In the genomic region with DNA sequence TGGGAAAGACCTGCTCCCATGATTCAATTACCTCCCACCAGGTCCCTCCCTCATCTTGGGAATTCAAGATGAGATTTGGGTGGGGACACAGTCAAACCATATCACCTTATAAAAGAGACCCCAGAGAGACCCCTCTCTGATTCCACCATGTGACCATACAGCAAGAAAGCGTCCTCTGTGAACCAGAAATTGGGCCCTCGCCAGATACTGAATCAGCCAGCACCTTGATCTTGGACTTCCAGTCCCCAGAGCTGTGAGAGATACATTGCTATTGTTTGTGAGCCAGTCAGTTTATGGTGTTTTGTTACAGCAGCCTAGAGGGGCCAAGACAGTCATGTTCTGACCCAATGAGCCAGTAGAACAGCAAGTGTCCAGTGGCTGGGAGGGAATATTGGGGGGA, we compare ENCODE assay signal across 30 cellular contexts.
"Had no signal": no experiment of that assay in that cellular context is flagged by ENCODE, and none has a peak within 500 bp of the region (broad histone marks: within the 10 kb centered on the region; RNA-seq: fewer than 3 reads in every experiment).

No MANE protein-coding gene starts in this region.

- DNase-seq: activated B cell treated with CpG ODN at 0.5 μM for 24 hours; activated CD4-positive, alpha-beta memory T cell treated with anti-CD3 and anti-CD28 coated beads for 36 hours; activated CD4-positive, alpha-beta T cell treated with anti-CD3 and anti-CD28 coated beads for 4 hours; activated CD4-positive, alpha-beta T cell treated with anti-CD3 and anti-CD28 coated beads, Interleukin-2, amount 10 ng/mL, durations not matched to agents 24 days and 14 days; activated CD4-positive, alpha-beta T cell treated with anti-CD3 and anti-CD28 coated beads, Interleukin-2, amount 50 U/mL, for 1 hour; activated CD4-positive, alpha-beta T cell treated with anti-CD3 and anti-CD28 coated beads, Interleukin-2, amount 50 U/mL, for 4 hours; activated CD4-positive, CD25-positive, alpha-beta regulatory T cell treated with anti-CD3 and anti-CD28 coated beads, Interleukin-2, amount 50 U/mL, for 72 hours; activated CD8-positive, alpha-beta memory T cell treated with anti-CD3 and anti-CD28 coated beads, Interleukin-2, amount 50 U/mL, for 4 hours; activated CD8-positive, alpha-beta T cell treated with anti-CD3 and anti-CD28 coated beads for 36 hours; activated effector memory CD4-positive, alpha-beta T cell treated with anti-CD3 and anti-CD28 coated beads, Interleukin-2, amount 50 U/mL, for 16 hours; activated gamma-delta T cell treated with Interleukin-2 at 50 U/mL for 16 hours; activated naive CD4-positive, alpha-beta T cell; activated naive CD4-positive, alpha-beta T cell treated with anti-CD3 and anti-CD28 coated beads for 36 hours; activated naive CD4-positive, alpha-beta T cell treated with anti-CD3 and anti-CD28 coated beads, Interleukin-2, amount 50 U/mL, for 16 hours; activated naive CD8-positive, alpha-beta T cell treated with anti-CD3 and anti-CD28 coated beads for 36 hours; activated T-cell treated with anti-CD3 and anti-CD28 coated beads for 4 hours; activated T-cell treated with anti-CD3 and anti-CD28 coated beads, Interleukin-2, amount 50 U/mL, for 1 hour; activated T-cell treated with anti-CD3 and anti-CD28 coated beads, Interleukin-2, amount 50 U/mL, for 4 hours; activated T-cell treated with anti-CD3 and anti-CD28 coated beads, Interleukin-2, amount 50 U/mL, for 72 hours; adrenal gland; amniotic stem cell; body of pancreas; brain microvascular endothelial cell; central memory CD4-positive, alpha-beta T cell; T-helper 2 cell; T-helper 9 cell had no signal

- H3K9me3 ChIP-seq: adrenal gland, body of pancreas, breast epithelium had no signal

- ATAC-seq: activated CD8-positive, alpha-beta T cell treated with anti-CD3 and anti-CD28 coated beads for 36 hours; activated naive CD4-positive, alpha-beta T cell treated with anti-CD3 and anti-CD28 coated beads, Interleukin-2, amount 50 U/mL, for 72 hours; activated T-cell treated with anti-CD3 and anti-CD28 coated beads, Interleukin-2, amount 50 U/mL, for 4 hours; activated T-cell treated with anti-CD3 and anti-CD28 coated beads, Interleukin-2, amount 50 U/mL, for 72 hours; activated T-helper 17 cell treated with anti-CD3 and anti-CD28 coated beads, Interleukin-2, amount 50 U/mL, for 72 hours; body of pancreas had no signal

- H3K36me3 ChIP-seq: adrenal gland, brain microvascular endothelial cell, breast epithelium had no signal

- H3K4me1 ChIP-seq: adrenal gland, body of pancreas, breast epithelium had no signal

- H3K27me3 ChIP-seq: adrenal gland, body of pancreas, brain microvascular endothelial cell, breast epithelium had no signal

- H3K27ac ChIP-seq: adrenal gland, body of pancreas, brain microvascular endothelial cell, breast epithelium, VCaP had no signal

- H3K4me3 ChIP-seq: adrenal gland, body of pancreas, breast epithelium had no signal
